ENCODE assay signal across 32 cellular contexts in genomic region chr10:119454990-119455389, GRCh38.
"Had no signal": no experiment of that assay in that cellular context is flagged by ENCODE, and none has a peak within 500 bp of the region (broad histone marks: within the 10 kb centered on the region; RNA-seq: fewer than 3 reads in every experiment).

No MANE protein-coding gene starts in this region.

- H3K9me3 ChIP-seq: MG63, SJSA1, SK-N-SH had no signal

- H3K36me3 Mint-ChIP-seq: activated naive CD8-positive, alpha-beta T cell treated with anti-CD3 and anti-CD28 coated beads for 36 hours had no signal

- H3K27ac ChIP-seq: brain microvascular endothelial cell, SJSA1 had no signal

- H3K27me3 ChIP-seq: brain microvascular endothelial cell, MG63, SJSA1 had no signal

- H3K36me3 ChIP-seq: brain microvascular endothelial cell, MG63 had no signal

- H3K27ac Mint-ChIP-seq: activated CD4-positive, alpha-beta T cell treated with anti-CD3 and anti-CD28 coated beads, Interleukin-2, amount 10 ng/mL, durations not matched to agents 24 days and 14 days; activated CD8-positive, alpha-beta T cell treated with anti-CD3 and anti-CD28 coated beads for 36 hours; activated naive CD8-positive, alpha-beta T cell treated with anti-CD3 and anti-CD28 coated beads for 36 hours; activated T-cell treated with anti-CD3 and anti-CD28 coated beads, Interleukin-2, amount 50 U/mL, for 72 hours; activated T-helper 17 cell treated with anti-CD3 and anti-CD28 coated beads, Interleukin-2, amount 50 U/mL, for 72 hours; T-helper 1 cell treated with Interleukin-12 subunit alpha and Interleukin-12 subunit beta and Interleukin-4 antibody, amounts not matched to agents 30 μg/mL and 1 μg/mL, for 36 hours; T-helper 2 cell treated with Interferon-gamma antibody and Interleukin-4, amounts not matched to agents 5 μg/mL and 100 μg/mL, for 36 hours had no signal

- H3K27me3 Mint-ChIP-seq: activated CD4-positive, alpha-beta T cell treated with anti-CD3 and anti-CD28 coated beads, Interleukin-2, amount 10 ng/mL, durations not matched to agents 24 days and 14 days; activated CD8-positive, alpha-beta T cell treated with anti-CD3 and anti-CD28 coated beads for 36 hours; activated naive CD8-positive, alpha-beta T cell treated with anti-CD3 and anti-CD28 coated beads for 36 hours; activated T-helper 17 cell treated with anti-CD3 and anti-CD28 coated beads, Interleukin-2, amount 50 U/mL, for 72 hours had no signal

- H3K9me3 Mint-ChIP-seq: activated CD4-positive, alpha-beta T cell treated with anti-CD3 and anti-CD28 coated beads, Interleukin-2, amount 10 ng/mL, durations not matched to agents 24 days and 14 days; activated CD8-positive, alpha-beta T cell treated with anti-CD3 and anti-CD28 coated beads for 36 hours; activated naive CD8-positive, alpha-beta T cell treated with anti-CD3 and anti-CD28 coated beads for 36 hours; activated T-cell treated with anti-CD3 and anti-CD28 coated beads, Interleukin-2, amount 50 U/mL, for 72 hours; activated T-helper 17 cell treated with anti-CD3 and anti-CD28 coated beads, Interleukin-2, amount 50 U/mL, for 72 hours; T-helper 1 cell treated with Interleukin-12 subunit alpha and Interleukin-12 subunit beta and Interleukin-4 antibody, amounts not matched to agents 30 μg/mL and 1 μg/mL, for 36 hours; T-helper 2 cell treated with Interferon-gamma antibody and Interleukin-4, amounts not matched to agents 5 μg/mL and 100 μg/mL, for 36 hours had no signal

- H3K4me3 Mint-ChIP-seq: activated CD4-positive, alpha-beta T cell treated with anti-CD3 and anti-CD28 coated beads, Interleukin-2, amount 10 ng/mL, durations not matched to agents 24 days and 14 days; activated CD8-positive, alpha-beta T cell treated with anti-CD3 and anti-CD28 coated beads for 36 hours; activated naive CD8-positive, alpha-beta T cell treated with anti-CD3 and anti-CD28 coated beads for 36 hours; activated T-cell treated with anti-CD3 and anti-CD28 coated beads, Interleukin-2, amount 50 U/mL, for 72 hours; activated T-helper 17 cell treated with anti-CD3 and anti-CD28 coated beads, Interleukin-2, amount 50 U/mL, for 72 hours; T-helper 1 cell treated with Interleukin-12 subunit alpha and Interleukin-12 subunit beta and Interleukin-4 antibody, amounts not matched to agents 30 μg/mL and 1 μg/mL, for 36 hours; T-helper 2 cell treated with Interferon-gamma antibody and Interleukin-4, amounts not matched to agents 5 μg/mL and 100 μg/mL, for 36 hours had no signal

- H3K4me1 Mint-ChIP-seq: activated CD4-positive, alpha-beta T cell treated with anti-CD3 and anti-CD28 coated beads, Interleukin-2, amount 10 ng/mL, durations not matched to agents 24 days and 14 days; activated naive CD8-positive, alpha-beta T cell treated with anti-CD3 and anti-CD28 coated beads for 36 hours; activated T-helper 17 cell treated with anti-CD3 and anti-CD28 coated beads, Interleukin-2, amount 50 U/mL, for 72 hours had no signal

- DNase-seq: activated CD4-positive, alpha-beta T cell treated with anti-CD3 and anti-CD28 coated beads, Interleukin-2, amount 10 ng/mL, durations not matched to agents 24 days and 14 days; activated CD4-positive, alpha-beta T cell treated with anti-CD3 and anti-CD28 coated beads, Interleukin-2, amount 50 U/mL, for 4 hours; activated CD8-positive, alpha-beta T cell treated with anti-CD3 and anti-CD28 coated beads for 36 hours; activated effector memory CD4-positive, alpha-beta T cell treated with anti-CD3 and anti-CD28 coated beads, Interleukin-2, amount 50 U/mL, for 16 hours; activated naive CD4-positive, alpha-beta T cell; activated naive CD4-positive, alpha-beta T cell treated with anti-CD3 and anti-CD28 coated beads, Interleukin-2, amount 50 U/mL, for 16 hours; activated naive CD8-positive, alpha-beta T cell treated with anti-CD3 and anti-CD28 coated beads for 36 hours; activated T-cell treated with anti-CD3 and anti-CD28 coated beads, Interleukin-2, amount 50 U/mL, for 1 hour; activated T-cell treated with anti-CD3 and anti-CD28 coated beads, Interleukin-2, amount 50 U/mL, for 72 hours; amniotic stem cell; brain microvascular endothelial cell; central memory CD4-positive, alpha-beta T cell; Kasumi-1; KBM-7; MG63; MV-4-11; NCI-H1092; NCI-H1417 treated with DMSO at 0.1 percent for 48 hours; NCI-H187 treated with DMSO at 0.1 percent for 48 hours; NCI-H2081; NCI-H2171 treated with DMSO at 0.1 percent for 48 hours; NCI-H2227 treated with DMSO at 0.1 percent for 48 hours; NCI-H446; NCI-H510A treated with DMSO at 0.1 percent for 48 hours; NCI-H69; SHP77 treated with DMSO at 0.1 percent for 48 hours; SK-N-SH had no signal

- H3K4me3 ChIP-seq: MG63, SJSA1 had no signal

- ATAC-seq: activated CD8-positive, alpha-beta T cell treated with anti-CD3 and anti-CD28 coated beads for 36 hours; activated T-cell treated with anti-CD3 and anti-CD28 coated beads, Interleukin-2, amount 50 U/mL, for 72 hours; activated T-helper 17 cell treated with anti-CD3 and anti-CD28 coated beads, Interleukin-2, amount 50 U/mL, for 72 hours; Panc1 had no signal
